Comparison of ENCODE assay signal across 1 cellular context in genomic region chr15:58189148-58189811, GRCh38.
TF ChIP-seq lines count a peak whose summit lies in the region.

No MANE protein-coding gene starts in this region.

TF ChIP-seq in HepG2, 621 proteins besides CTCF, POLR2A, EP300 and RAD21:
- TF ChIP-seq MLXIP (CRISPR knock-in tag; IDR thresholded peaks at IDR 0.05; ENCODE audit: borderline replicate concordance) (no peak), ZMYM3 (CRISPR knock-in tag; IDR thresholded peaks at IDR 0.05) (0 out of 2 replicates have a peak, but pooled peaks have one; percentile 25), JUNB (CRISPR knock-in tag; IDR thresholded peaks at IDR 0.05; ENCODE audit: borderline replicate concordance) (no peak), TAF1 (CRISPR knock-in tag; IDR thresholded peaks at IDR 0.05) (no peak), ZNF34 (CRISPR knock-in tag; IDR thresholded peaks at IDR 0.05; ENCODE audit: borderline replicate concordance) (no peak)
